Comparison of ENCODE assay signal across 10 cellular contexts in genomic region chr19:58356971-58357797, GRCh38. TPM values are rescaled to one million over a fixed set of nuclear protein-coding genes. Genes with fewer than 3 reads are reported as not detected.
DNase-seq lines count a peak whose midpoint lies in the region; ATAC-seq, FAIRE-seq and TF ChIP-seq lines count a peak whose summit lies in the region.
"Had no signal": no experiment of that assay in that cellular context is flagged by ENCODE, and none has a peak within 500 bp of the region (broad histone marks: within the 10 kb centered on the region; RNA-seq: fewer than 3 reads in every experiment).

No MANE protein-coding gene starts in this region.

- peaks cover 10 to 21% (median 18%) of the 10 kb centered on the region in 3 donors for H3K4me1 Mint-ChIP-seq in naive B cell

- CTCF ChIA-PET in AG04449 (lab: Yijun Ruan, JAX) = no interaction called here
- CTCF ChIA-PET in H1 (lab: Charles Lee; ENCODE audit: partially characterized antibody) = interaction anchor here (0.8 to 2.7 kb wide), 6 partner anchors 9 to 136 kb away, joined by 3 to 11 read pairs (median 4); no protein-coding TSS in a partner anchor

- peaks cover 0 to 3% of the 10 kb centered on the region in 2 experiments for H4K20me1 ChIP-seq in H1 (replicated peaks in 1 of 2; ENCODE audit: control insufficient read depth in 1 of 2, insufficient read depth in 2 of 2, low read length in 2 of 2)

- no peak overlapping the region for H2BK12ac ChIP-seq in H1 (ENCODE audit: low read depth, low read length)

- H3K27me3 Mint-ChIP-seq in naive B cell = peaks cover 0 to 4% (median 0%) of the 10 kb centered on the region in 3 donors

- H3K79me1 ChIP-seq in H1 (ENCODE audit: low read depth, low read length) = no peaks in the 10 kb centered on the region

- TF ChIP-seq CTCF in AG04449 (IDR thresholded peaks at IDR 0.05; ENCODE audit: insufficient read depth, low read length, missing control alignments) (no peak), H1 (IDR thresholded peaks at IDR 0.05; ENCODE audit: control extremely low read depth in 1 of 3, insufficient read depth in 1 of 3, low read depth in 1 of 3, low read length in 3 of 3) (no peak)

- no peak overlapping the region for H3K23ac ChIP-seq in H1 (ENCODE audit: insufficient read length)

- H2AK5ac ChIP-seq in H1 (ENCODE audit: low read depth, low read length) = no peak overlapping the region

- H3K14ac ChIP-seq in H1 (ENCODE audit: insufficient read length) = no peak overlapping the region

- TF ChIP-seq RAD21 in H1 (IDR thresholded peaks at IDR 0.05 in 1 of 2, conservative IDR thresholded peaks at IDR 0.05 in 1 of 2; ENCODE audit: low read depth in 2 of 2, low read length in 2 of 2) = no peak

- no peak for FAIRE-seq in H1 (lab: Jason Lieb, UNC)

- H4K8ac ChIP-seq in H1 (ENCODE audit: extremely low read depth, insufficient read depth, low read length) = peak overlapping the region; percentile 28; the same call in 1 of the 2 replicates

- H3K9me3 Mint-ChIP-seq in naive B cell = no peaks in the 10 kb centered on the region

- no peak overlapping the region for H4K5ac ChIP-seq in H1 (ENCODE audit: insufficient read length, low read depth, low read length)

- H3K18ac ChIP-seq in H1 (ENCODE audit: extremely low read depth, low read length) = no peak overlapping the region

- H3K9ac ChIP-seq in H1 (replicated peaks in 1 of 4; ENCODE audit: extremely low read depth in 1 of 4, low read depth in 3 of 4, low read length in 3 of 4) = no peak overlapping the region

- ATAC-seq in naive B cell (ENCODE audit: low read depth in 2 of 2) = peak in 1 of 2 donors; percentile 2

- no peak overlapping the region for H2BK20ac ChIP-seq in H1 (ENCODE audit: low read length)

- no peak overlapping the region for H2AFZ ChIP-seq in H1 (ENCODE audit: low read length)

- WGBS in H1 (ENCODE audit: extremely low coverage in 1 of 2, insufficient coverage in 1 of 2, insufficient read length in 1 of 2, insufficient replicate concordance in 2 of 2, low coverage in 1 of 2, low lambda C conversion rate in 2 of 2, missing lambda C conversion rate in 1 of 2), 2 experiments = 93% methylated on average over 52 of the region's 59 CpGs; no CpG with 5 or more reads in 1 of the 2 experiments

- peak overlapping the region; percentile 25 to 78 (median 60) for H3K4me3 Mint-ChIP-seq in naive B cell

- no peak overlapping the region for H3K4me2 ChIP-seq in H1 (ENCODE audit: insufficient read depth in 1 of 2, low read depth in 2 of 2, low read length in 2 of 2)

- H3K4ac ChIP-seq in H1 (replicated peaks; ENCODE audit: insufficient read length, low read depth, low read length) = no peak overlapping the region

- peaks cover 0 to 8% (median 5%) of the 10 kb centered on the region in 4 experiments; a peak in 4 of 7 replicates for H3K4me1 ChIP-seq in H1 (replicated peaks in 1 of 4; ENCODE audit: control insufficient read depth in 3 of 4, insufficient read depth in 4 of 4, low read length in 3 of 4)

- no peak overlapping the region for H3K27ac Mint-ChIP-seq in naive B cell

- H3K36me3 ChIP-seq in H7 (replicated peaks; ENCODE audit: control insufficient read depth, insufficient read depth, low read length) (no peaks in the 10 kb centered on the region), H1 (ENCODE audit: control insufficient read depth in 2 of 4, insufficient read depth in 4 of 4, low read length in 3 of 4) (no peaks in the 10 kb centered on the region)

- peaks cover 4% of the 10 kb centered on the region for H3K23me2 ChIP-seq in H1 (ENCODE audit: low read depth, low read length)

- H3K4me3 ChIP-seq in AG04449 (ENCODE audit: low read depth, low read length) (peak overlapping the region; percentile 44), H7 (ENCODE audit: insufficient read depth, low read depth, low read length) (no peak overlapping the region), H1 (ENCODE audit: extremely low read depth in 1 of 4, insufficient read depth in 2 of 4, low read depth in 3 of 4, low read length in 4 of 4) (no peak overlapping the region)

- TF ChIP-seq POLR2A in H1 (IDR thresholded peaks at IDR 0.05; ENCODE audit: control extremely low read depth in 1 of 2, low read depth in 2 of 2, low read length in 2 of 2) = no peak

- H3K9me3 ChIP-seq in H1 (ENCODE audit: insufficient read depth in 2 of 2, low read depth in 1 of 2, low read length in 1 of 2) = no peaks in the 10 kb centered on the region

- DNase-seq in AG04449 (ENCODE audit: low read depth, low spot score) = no peak
- peak; percentile 71 for DNase-seq in H7
- DNase-seq in H1 (ENCODE audit: low read depth in 1 of 2, low spot score in 2 of 2) = no peak
- no peak for DNase-seq in naive B cell
- DNase-seq in NOMO-1 treated with dmso at 0.1 percent for 144 hours (lab: John Stamatoyannopoulos, UW; ENCODE audit: unreplicated experiment) = no peak
- DNase-seq in cerebellar nuclear complex (lab: John Stamatoyannopoulos, UW) = no peak
- no peak for DNase-seq in H4 (ENCODE audit: low spot score)
- no peak for DNase-seq in NCI-H2196 (lab: John Stamatoyannopoulos, UW; ENCODE audit: unreplicated experiment)
- DNase-seq: Karpas-422, NCI-H446 treated with DMSO at 0.1 percent for 48 hours had no signal

- H3K27ac ChIP-seq in H1 (ENCODE audit: low read depth, low read length) = no peak overlapping the region

- H3K27me3 ChIP-seq in H7 (ENCODE audit: control insufficient read depth, insufficient read depth, low read length) (no peaks in the 10 kb centered on the region), H1 (replicated peaks in 1 of 4; ENCODE audit: control insufficient read depth in 3 of 4, extremely low read depth in 1 of 4, insufficient read depth in 3 of 4, low read length in 3 of 4) (no peaks in the 10 kb centered on the region)

- no peak overlapping the region for H2BK5ac ChIP-seq in H1 (ENCODE audit: low read depth, low read length)

- H3K56ac ChIP-seq in H1 (replicated peaks; ENCODE audit: insufficient read length, low read depth, low read length) = no peak overlapping the region

- H3K79me2 ChIP-seq in H1 (ENCODE audit: control insufficient read depth in 1 of 2, insufficient read depth in 2 of 2, low read length in 2 of 2) = no peaks in the 10 kb centered on the region

- POLR2A ChIA-PET in AG04449 (lab: Yijun Ruan, JAX) = interaction anchor here (0.7 to 1.2 kb wide), 3 partner anchors 8 to 111 kb away, joined by 3 to 8 read pairs (median 4); no protein-coding TSS in a partner anchor
- POLR2A ChIA-PET in H1 (lab: Charles Lee; ENCODE audit: partially characterized antibody) = interaction anchor here (1.1 to 2.8 kb wide), 10 partner anchors 9 to 162 kb away, joined by 3 to 14 read pairs (median 4); partner anchors contain the start of gene ZBTB45

- H3K36me3 Mint-ChIP-seq in naive B cell = no peaks in the 10 kb centered on the region

- H2BK120ac ChIP-seq in H1 (replicated peaks; ENCODE audit: low read depth, low read length) = no peak overlapping the region

- TF ChIP-seq EP300 in H1 (IDR thresholded peaks at IDR 0.05; ENCODE audit: borderline replicate concordance in 1 of 2, low read depth in 2 of 2, low read length in 2 of 2) = no peak

- H2BK15ac ChIP-seq in H1 (ENCODE audit: low read length) = no peak overlapping the region

- H4K91ac ChIP-seq in H1 (replicated peaks; ENCODE audit: insufficient read length, low read length) = no peak overlapping the region

RNA-seq across cellular contexts. Expression of gene A1BG, which starts 3.9 kb away (rescaled TPM):
- 33.8 and 45.5 TPM in 2 replicates for total RNA-seq in H7 (2014; rRNA removed; shearing (Covaris generic))
- total RNA-seq in H1 (2021; fragmentation: NEBNext Ultra II Directional; extraction: Animal tissue kit (Norgen Biotek cat#: 25700)) = 19.9 and 20.8 TPM in 2 replicates
- polyA plus RNA-seq in H1 (2011; rRNA removed) (69.6 and 108 TPM in 2 replicates), naive B cell (ENCODE audit: low read depth in 6 of 6) (10 to 100 TPM; 30.6 to 68.3 (median 50.9) TPM)
- polyA plus RNA-seq in H1 (2011; cell fraction: cytosol; rRNA removed) = 43.4 TPM
- 26.6 TPM for polyA plus RNA-seq in H1 (2011; cell fraction: nucleus; rRNA removed)
- 11.4 to 25.4 TPM (median 23.1 TPM) in 4 replicates for polyA plus RNA-seq in H1 (2012, experiment 1 of 2)
- 102 TPM for polyA plus RNA-seq in H1 (2012, experiment 2 of 2)
- 26.4 TPM for polyA plus RNA-seq in H1 (2013, experiment 1 of 2)
- 32.6 TPM for polyA plus RNA-seq in H1 (2013, experiment 2 of 2)
- 0.49 and 1.1 TPM in 2 replicates for polyA minus RNA-seq in H1 (2011; rRNA and poly(A)+ RNA removed)
- polyA minus RNA-seq in H1 (2011; cell fraction: cytosol; rRNA and poly(A)+ RNA removed) = 6.5 TPM
- 1.7 TPM for polyA minus RNA-seq in H1 (2011; cell fraction: nucleus; rRNA and poly(A)+ RNA removed)
- 24.5 and 31.5 TPM in 2 replicates for total RNA-seq in H4 (2014; rRNA removed; shearing (Covaris generic))

RNA-seq across cellular contexts. Expression of gene ZNF497, which starts 5.4 kb away (rescaled TPM):
- total RNA-seq in H7 (2014; rRNA removed; shearing (Covaris generic)) = 3.0 and 3.2 TPM in 2 replicates
- total RNA-seq in H1 (2021; fragmentation: NEBNext Ultra II Directional; extraction: Animal tissue kit (Norgen Biotek cat#: 25700)) = 0.93 and 1.0 TPM in 2 replicates
- polyA plus RNA-seq in H1 (2011; rRNA removed) (1.4 and 2.0 TPM in 2 replicates), naive B cell (ENCODE audit: low read depth in 6 of 6) (1 to 10 TPM in 3 of 6 donors, under 1 TPM in 3; 0.23 to 2.3 (median 1.5) TPM)
- 1.4 TPM for polyA plus RNA-seq in H1 (2011; cell fraction: cytosol; rRNA removed)
- polyA plus RNA-seq in H1 (2011; cell fraction: nucleus; rRNA removed) = 6.2 TPM
- polyA plus RNA-seq in H1 (2012, experiment 1 of 2) = 1.7 to 2.7 TPM (median 2.4 TPM) in 4 replicates
- polyA plus RNA-seq in H1 (2012, experiment 2 of 2) = 1.5 TPM
- 0.45 TPM for polyA plus RNA-seq in H1 (2013, experiment 1 of 2)
- polyA plus RNA-seq in H1 (2013, experiment 2 of 2) = 0.31 TPM
- 1.0 and 1.7 TPM in 2 replicates for polyA minus RNA-seq in H1 (2011; rRNA and poly(A)+ RNA removed)
- polyA minus RNA-seq in H1 (2011; cell fraction: cytosol; rRNA and poly(A)+ RNA removed) = 2.5 TPM
- polyA minus RNA-seq in H1 (2011; cell fraction: nucleus; rRNA and poly(A)+ RNA removed) = 1.7 TPM
- 1.6 and 5.1 TPM in 2 replicates for total RNA-seq in H4 (2014; rRNA removed; shearing (Covaris generic))

RNA-seq across cellular contexts. Expression of gene ZNF837, which starts 23.6 kb away (rescaled TPM):
- total RNA-seq in H7 (2014; rRNA removed; shearing (Covaris generic)) = 4.4 and 7.7 TPM in 2 replicates
- 1.9 and 2.7 TPM in 2 replicates for total RNA-seq in H1 (2021; fragmentation: NEBNext Ultra II Directional; extraction: Animal tissue kit (Norgen Biotek cat#: 25700))
- polyA plus RNA-seq in H1 (2011; rRNA removed) (3.3 and 6.6 TPM in 2 replicates), naive B cell (ENCODE audit: low read depth in 6 of 6) (10 to 100 TPM in 2 of 6 donors, 1 to 10 TPM in 4; 7.5 to 13.5 (median 8.5) TPM)
- polyA plus RNA-seq in H1 (2011; cell fraction: cytosol; rRNA removed) = 4.1 TPM
- 4.7 TPM for polyA plus RNA-seq in H1 (2011; cell fraction: nucleus; rRNA removed)
- 2.4 to 3.5 TPM (median 2.8 TPM) in 4 replicates for polyA plus RNA-seq in H1 (2012, experiment 1 of 2)
- polyA plus RNA-seq in H1 (2012, experiment 2 of 2) = 3.7 TPM
- polyA plus RNA-seq in H1 (2013, experiment 1 of 2) = 1.5 TPM
- 1.5 TPM for polyA plus RNA-seq in H1 (2013, experiment 2 of 2)
- polyA minus RNA-seq in H1 (2011; rRNA and poly(A)+ RNA removed) = 0.27 and 0.54 TPM in 2 replicates
- 2.3 TPM for polyA minus RNA-seq in H1 (2011; cell fraction: cytosol; rRNA and poly(A)+ RNA removed)
- 1.8 TPM for polyA minus RNA-seq in H1 (2011; cell fraction: nucleus; rRNA and poly(A)+ RNA removed)
- total RNA-seq in H4 (2014; rRNA removed; shearing (Covaris generic)) = 1.4 and 1.9 TPM in 2 replicates

RNA-seq across cellular contexts. Expression of gene RPS5, which starts 29.9 kb away (rescaled TPM):
- total RNA-seq in H7 (2014; rRNA removed; shearing (Covaris generic)) = 2,794 and 2,937 TPM in 2 replicates
- total RNA-seq in H1 (2021; fragmentation: NEBNext Ultra II Directional; extraction: Animal tissue kit (Norgen Biotek cat#: 25700)) = 1,554 and 1,557 TPM in 2 replicates
- 5,731 and 5,910 TPM in 2 replicates for polyA plus RNA-seq in H1 (2011; rRNA removed)
- polyA plus RNA-seq in H1 (2011; cell fraction: cytosol; rRNA removed) = 4,964 TPM
- polyA plus RNA-seq in H1 (2011; cell fraction: nucleus; rRNA removed) = 4,758 TPM
- polyA plus RNA-seq in H1 (2012, experiment 1 of 2) = 1,384 to 2,769 TPM (median 2,624 TPM) in 4 replicates
- 4,606 TPM for polyA plus RNA-seq in H1 (2012, experiment 2 of 2)
- polyA plus RNA-seq in H1 (2013, experiment 1 of 2) = 1,774 TPM
- 1,569 TPM for polyA plus RNA-seq in H1 (2013, experiment 2 of 2)
- polyA minus RNA-seq in H1 (2011; rRNA and poly(A)+ RNA removed) = 2,194 and 2,867 TPM in 2 replicates
- 1,050 TPM for polyA minus RNA-seq in H1 (2011; cell fraction: cytosol; rRNA and poly(A)+ RNA removed)
- polyA minus RNA-seq in H1 (2011; cell fraction: nucleus; rRNA and poly(A)+ RNA removed) = 966 TPM
- polyA plus RNA-seq in naive B cell (ENCODE audit: low read depth in 6 of 6) = 1,000 to 10,000 TPM; 1,545 to 2,332 (median 1,783) TPM
- total RNA-seq in H4 (2014; rRNA removed; shearing (Covaris generic)) = 3,081 and 3,534 TPM in 2 replicates

RNA-seq across cellular contexts. Expression of gene ZSCAN22, which starts 30.4 kb away (rescaled TPM):
- total RNA-seq in H7 (2014; rRNA removed; shearing (Covaris generic)) = 2.6 and 2.7 TPM in 2 replicates
- total RNA-seq in H1 (2021; fragmentation: NEBNext Ultra II Directional; extraction: Animal tissue kit (Norgen Biotek cat#: 25700)) = 3.1 and 3.2 TPM in 2 replicates
- polyA plus RNA-seq in H1 (2011; rRNA removed) (2.6 and 3.3 TPM in 2 replicates), naive B cell (ENCODE audit: low read depth in 6 of 6) (1 to 10 TPM in 5 of 6 donors, not detected in 1; 1.5 to 5.2 (median 2.1) TPM)
- polyA plus RNA-seq in H1 (2011; cell fraction: cytosol; rRNA removed) = 1.9 TPM
- 1.9 TPM for polyA plus RNA-seq in H1 (2011; cell fraction: nucleus; rRNA removed)
- 1.4 to 2.1 TPM (median 1.9 TPM) in 4 replicates for polyA plus RNA-seq in H1 (2012, experiment 1 of 2)
- 1.0 TPM for polyA plus RNA-seq in H1 (2012, experiment 2 of 2)
- polyA plus RNA-seq in H1 (2013, experiment 1 of 2) = 1.4 TPM
- 1.5 TPM for polyA plus RNA-seq in H1 (2013, experiment 2 of 2)
- polyA minus RNA-seq in H1 (2011; rRNA and poly(A)+ RNA removed) = 6.3 and 8.1 TPM in 2 replicates
- 2.1 TPM for polyA minus RNA-seq in H1 (2011; cell fraction: cytosol; rRNA and poly(A)+ RNA removed)
- polyA minus RNA-seq in H1 (2011; cell fraction: nucleus; rRNA and poly(A)+ RNA removed) = 3.5 TPM
- 2.6 and 2.8 TPM in 2 replicates for total RNA-seq in H4 (2014; rRNA removed; shearing (Covaris generic))
